14 cellular contexts compared by ENCODE assay signal in genomic region chr2:226583715-226584114, GRCh38.
DNase-seq lines count a peak whose midpoint lies in the region; ATAC-seq, FAIRE-seq and TF ChIP-seq lines count a peak whose summit lies in the region.
"Had no signal": no experiment of that assay in that cellular context is flagged by ENCODE, and none has a peak within 500 bp of the region (broad histone marks: within the 10 kb centered on the region; RNA-seq: fewer than 3 reads in every experiment).

No MANE protein-coding gene starts in this region.

- in situ Hi-C loops in gastrocnemius medialis (cut with MboI; ENCODE audit: low sequenced_read_pairs in 4 of 4): no loop called here

- H3K79me2 ChIP-seq in ACC112 (ENCODE audit: control insufficient read depth, insufficient read depth, low read length, unreplicated experiment): no peaks in the 10 kb centered on the region
- H3K79me2 ChIP-seq: parathyroid adenoma had no signal

- H3K4me3 ChIP-seq in ACC112 (ENCODE audit: low read depth, low read length) (no peak overlapping the region; the same call in 1 of the 2 replicates), cardiac fibroblast (replicated peaks in 1 of 2; ENCODE audit: low read depth in 2 of 2, low read length in 2 of 2) (no peak overlapping the region), left lung (no peak overlapping the region), gastrocnemius medialis (no peak overlapping the region)
- H3K4me3 ChIP-seq: heart left ventricle had no signal

- ATAC-seq in left lung (peak; percentile 90), gastrocnemius medialis (no peak)

- peak; percentile 66 for DNase-seq in HTR-8/SVneo (ENCODE audit: insufficient read length, low spot score)
- peak; percentile 85 to 94 for DNase-seq in cardiac fibroblast (ENCODE audit: low read depth in 2 of 2)
- no peak for DNase-seq in left lung
- no peak for DNase-seq in stimulated activated CD4-positive, alpha-beta T cell treated with anti-CD3 and anti-CD28 coated beads, Interleukin-1b, Interleukin-23, amount 100 ng/mL, for 48 hours
- DNase-seq in NAMALWA (ENCODE audit: low spot score): no peak
- DNase-seq in Kasumi-1 (lab: John Stamatoyannopoulos, UW): no peak
- DNase-seq in gastrocnemius medialis: no peak
- DNase-seq: activated CD4-positive, CD25-positive, alpha-beta regulatory T cell treated with anti-CD3 and anti-CD28 coated beads, Interleukin-2, amount 50 U/mL, for 72 hours; heart left ventricle; KBM-7; NCI-H82 had no signal

- TF ChIP-seq CTCF in cardiac fibroblast (IDR thresholded peaks at IDR 0.05; ENCODE audit: low read depth, low read length): no peak
- TF ChIP-seq CTCF in left lung (IDR thresholded peaks at IDR 0.05): no peak
- TF ChIP-seq CTCF in gastrocnemius medialis (IDR thresholded peaks at IDR 0.05 in 4 of 5, conservative IDR thresholded peaks at IDR 0.05 in 1 of 5): no peak

- H3K36me3 ChIP-seq in ACC112 (ENCODE audit: insufficient read depth, low read length) (no peaks in the 10 kb centered on the region), left lung (no peaks in the 10 kb centered on the region), gastrocnemius medialis (no peaks in the 10 kb centered on the region)
- H3K36me3 ChIP-seq: heart left ventricle had no signal

- FAIRE-seq in HTR-8/SVneo (lab: Jason Lieb, UNC): peak; percentile 26

- H3K27ac ChIP-seq in ACC112 (ENCODE audit: low read depth, low read length) (peak overlapping the region; percentile 83), left lung (peak overlapping the region in 1 of 2 donors; percentile 36), gastrocnemius medialis (no peak overlapping the region)
- H3K27ac ChIP-seq: C4-2B, heart left ventricle, parathyroid adenoma had no signal

- TF ChIP-seq POLR2A in gastrocnemius medialis (IDR thresholded peaks at IDR 0.05): no peak

- no peak overlapping the region for H2AFZ ChIP-seq in ACC112 (ENCODE audit: low read length, unreplicated experiment)
- H2AFZ ChIP-seq: parathyroid adenoma had no signal

- H3K9me3 ChIP-seq in left lung: peaks cover 0 to 15% of the 10 kb centered on the region in 2 donors
- no peaks in the 10 kb centered on the region for H3K9me3 ChIP-seq in gastrocnemius medialis

- intact Hi-C loops in left lung (cut with DNase I) (no loop called here), gastrocnemius medialis (cut with DNase I; ENCODE audit: low total_unique reads) (no loop called here)

- no peaks in the 10 kb centered on the region for H3K27me3 ChIP-seq in ACC112 (ENCODE audit: insufficient read depth, low read length)
- H3K27me3 ChIP-seq in left lung: peaks cover 0 to 4% of the 10 kb centered on the region in 2 donors
- H3K27me3 ChIP-seq in gastrocnemius medialis: no peaks in the 10 kb centered on the region
- H3K27me3 ChIP-seq: heart left ventricle had no signal

- H3K4me1 ChIP-seq in ACC112 (ENCODE audit: control insufficient read depth, insufficient read depth, low read length, unreplicated experiment) (peaks cover 55% of the 10 kb centered on the region), left lung (peaks cover 6 to 15% of the 10 kb centered on the region in 2 donors), gastrocnemius medialis (peaks cover 2 to 7% of the 10 kb centered on the region in 2 donors)
- H3K4me1 ChIP-seq: parathyroid adenoma had no signal

Comparison
In these comparisons a context has a peak if more than half of its experiments do, and no peak if none do; other contexts are left out.
1. DNase-seq: peak in HTR-8/SVneo (single experiment) and cardiac fibroblast (2 of 2); none in left lung (0 of 2), stimulated activated CD4-positive, alpha-beta T cell treated with anti-CD3 and anti-CD28 coated beads, Interleukin-1b, Interleukin-23, amount 100 ng/mL, for 48 hours (single experiment), NAMALWA (single experiment), Kasumi-1 (0 of 2) and gastrocnemius medialis (0 of 2).